ENCODE assay signal across 34 cellular contexts in genomic region chr21:42044871-42045495, GRCh38. TPM values are rescaled to one million over a fixed set of nuclear protein-coding genes. Genes with fewer than 3 reads are reported as not detected.
"Had no signal": no experiment of that assay in that cellular context is flagged by ENCODE, and none has a peak within 500 bp of the region (broad histone marks: within the 10 kb centered on the region; RNA-seq: fewer than 3 reads in every experiment).

No MANE protein-coding gene starts in this region.

- H3K4me1 Mint-ChIP-seq: activated CD4-positive, alpha-beta T cell treated with anti-CD3 and anti-CD28 coated beads, Interleukin-2, amount 10 ng/mL, durations not matched to agents 24 days and 14 days; activated naive CD4-positive, alpha-beta T cell treated with anti-CD3 and anti-CD28 coated beads, Interleukin-2, amount 10 ng/mL, durations not matched to agents 7 days and 5 days; activated naive CD8-positive, alpha-beta T cell treated with anti-CD3 and anti-CD28 coated beads, Interleukin-2, amount 10 ng/mL, durations not matched to agents 7 days and 5 days had no signal

- H3K4me1 ChIP-seq: prostate gland, testis had no signal

- H3K36me3 Mint-ChIP-seq: activated CD4-positive, alpha-beta memory T cell treated with anti-CD3 and anti-CD28 coated beads for 36 hours; activated naive CD4-positive, alpha-beta T cell treated with anti-CD3 and anti-CD28 coated beads, Interleukin-2, amount 10 ng/mL, durations not matched to agents 7 days and 5 days; activated naive CD8-positive, alpha-beta T cell treated with anti-CD3 and anti-CD28 coated beads, Interleukin-2, amount 10 ng/mL, durations not matched to agents 7 days and 5 days; brain; immature natural killer cell had no signal

- H3K9me3 ChIP-seq: ascending aorta, neutrophil, ovary, prostate gland, testis had no signal

- H3K27ac ChIP-seq: ascending aorta, coronary artery, neutrophil, ovary, prostate gland, testis had no signal

- H3K27me3 Mint-ChIP-seq: activated CD4-positive, alpha-beta memory T cell treated with anti-CD3 and anti-CD28 coated beads for 36 hours had no signal

- ATAC-seq: effector memory CD8-positive, alpha-beta T cell; sciatic nerve had no signal

- H3K36me3 ChIP-seq: ascending aorta, neutrophil, ovary, prostate gland had no signal

- H3K27me3 ChIP-seq: ascending aorta, neutrophil, ovary, testis had no signal

- H3K9me3 Mint-ChIP-seq: activated CD4-positive, alpha-beta memory T cell treated with anti-CD3 and anti-CD28 coated beads for 36 hours; activated CD4-positive, alpha-beta T cell treated with anti-CD3 and anti-CD28 coated beads, Interleukin-2, amount 10 ng/mL, durations not matched to agents 24 days and 14 days; activated naive CD4-positive, alpha-beta T cell treated with anti-CD3 and anti-CD28 coated beads, Interleukin-2, amount 10 ng/mL, durations not matched to agents 7 days and 5 days; activated naive CD8-positive, alpha-beta T cell treated with anti-CD3 and anti-CD28 coated beads, Interleukin-2, amount 10 ng/mL, durations not matched to agents 7 days and 5 days; activated T-helper 1 cell treated with anti-CD3 and anti-CD28 coated beads, Interleukin-12 subunit alpha, Interleukin-12 subunit beta, Interleukin-2, Interleukin-4 antibody, amounts not matched to agents 30 ng/mL and 10 ng/mL and 1 ng/mL, durations not matched to agents 14 hours and 24 hours and 36 hours; effector memory CD8-positive, alpha-beta T cell; nephron had no signal

- H3K4me3 ChIP-seq: ascending aorta, coronary artery, lung, ovary, prostate gland, testis had no signal

- DNase-seq: activated CD4-positive, alpha-beta memory T cell treated with anti-CD3 and anti-CD28 coated beads for 36 hours; activated CD4-positive, alpha-beta T cell treated with anti-CD3 and anti-CD28 coated beads, Interleukin-2, amount 10 ng/mL, durations not matched to agents 24 days and 14 days; activated CD4-positive, CD25-positive, alpha-beta regulatory T cell treated with anti-CD3 and anti-CD28 coated beads, Interleukin-2, amount 50 U/mL, for 72 hours; activated CD8-positive, alpha-beta memory T cell treated with anti-CD3 and anti-CD28 coated beads, Interleukin-2, amount 50 U/mL, for 4 hours; activated effector memory CD4-positive, alpha-beta T cell treated with anti-CD3 and anti-CD28 coated beads, Interleukin-2, amount 50 U/mL, for 16 hours; activated naive CD4-positive, alpha-beta T cell treated with anti-CD3 and anti-CD28 coated beads, Interleukin-2, amount 10 ng/mL, durations not matched to agents 7 days and 5 days; activated naive CD8-positive, alpha-beta T cell treated with anti-CD3 and anti-CD28 coated beads, Interleukin-2, amount 10 ng/mL, durations not matched to agents 7 days and 5 days; activated T-cell treated with anti-CD3 and anti-CD28 coated beads, Interleukin-2, amount 50 U/mL, for 1 hour; effector memory CD8-positive, alpha-beta T cell; foreskin fibroblast; head of caudate nucleus; hypothalamus; immature natural killer cell; ovary; retina; small intestine; stimulated activated CD4-positive, alpha-beta T cell treated with anti-CD3 and anti-CD28 coated beads, Interleukin-1b, Interleukin-23, amount 100 ng/mL, for 48 hours; stimulated activated naive CD4-positive, alpha-beta T cell treated with Interleukin-2 at 50 U/mL for 16 hours; T-helper 2 cell; testis; trophoblast cell had no signal

- H3K27ac Mint-ChIP-seq: activated CD4-positive, alpha-beta memory T cell treated with anti-CD3 and anti-CD28 coated beads for 36 hours; activated CD4-positive, alpha-beta T cell treated with anti-CD3 and anti-CD28 coated beads, Interleukin-2, amount 10 ng/mL, durations not matched to agents 24 days and 14 days; activated naive CD4-positive, alpha-beta T cell treated with anti-CD3 and anti-CD28 coated beads, Interleukin-2, amount 10 ng/mL, durations not matched to agents 7 days and 5 days; activated naive CD8-positive, alpha-beta T cell treated with anti-CD3 and anti-CD28 coated beads, Interleukin-2, amount 10 ng/mL, durations not matched to agents 7 days and 5 days; activated T-helper 1 cell treated with anti-CD3 and anti-CD28 coated beads, Interleukin-12 subunit alpha, Interleukin-12 subunit beta, Interleukin-2, Interleukin-4 antibody, amounts not matched to agents 30 ng/mL and 10 ng/mL and 1 ng/mL, durations not matched to agents 14 hours and 24 hours and 36 hours; brain; immature natural killer cell; nephron had no signal

- H3K4me3 Mint-ChIP-seq: activated CD4-positive, alpha-beta memory T cell treated with anti-CD3 and anti-CD28 coated beads for 36 hours; activated CD4-positive, alpha-beta T cell treated with anti-CD3 and anti-CD28 coated beads, Interleukin-2, amount 10 ng/mL, durations not matched to agents 24 days and 14 days; activated naive CD4-positive, alpha-beta T cell treated with anti-CD3 and anti-CD28 coated beads, Interleukin-2, amount 10 ng/mL, durations not matched to agents 7 days and 5 days; activated naive CD8-positive, alpha-beta T cell treated with anti-CD3 and anti-CD28 coated beads, Interleukin-2, amount 10 ng/mL, durations not matched to agents 7 days and 5 days; activated T-helper 1 cell treated with anti-CD3 and anti-CD28 coated beads, Interleukin-12 subunit alpha, Interleukin-12 subunit beta, Interleukin-2, Interleukin-4 antibody, amounts not matched to agents 30 ng/mL and 10 ng/mL and 1 ng/mL, durations not matched to agents 14 hours and 24 hours and 36 hours; brain; effector memory CD8-positive, alpha-beta T cell; immature natural killer cell; nephron had no signal

RNA-seq across cellular contexts. Expression of gene UMODL1, which starts 26.1 kb away (rescaled TPM):
- total RNA-seq: activated CD4-positive, alpha-beta memory T cell treated with anti-CD3 and anti-CD28 coated beads for 36 hours; activated CD4-positive, alpha-beta T cell treated with anti-CD3 and anti-CD28 coated beads, Interleukin-2, amount 10 ng/mL, durations not matched to agents 24 days and 14 days; activated CD8-positive, alpha-beta memory T cell treated with anti-CD3 and anti-CD28 coated beads for 36 hours; activated T-helper 1 cell treated with anti-CD3 and anti-CD28 coated beads, Interleukin-12 subunit alpha, Interleukin-12 subunit beta, Interleukin-2, Interleukin-4 antibody, amounts not matched to agents 30 ng/mL and 10 ng/mL and 1 ng/mL, durations not matched to agents 14 hours and 24 hours and 36 hours; ascending aorta; cardiac septum; kidney epithelial cell; mucosa of gallbladder; sciatic nerve had no signal
